17 cellular contexts compared by ENCODE assay signal in the genomic region with DNA sequence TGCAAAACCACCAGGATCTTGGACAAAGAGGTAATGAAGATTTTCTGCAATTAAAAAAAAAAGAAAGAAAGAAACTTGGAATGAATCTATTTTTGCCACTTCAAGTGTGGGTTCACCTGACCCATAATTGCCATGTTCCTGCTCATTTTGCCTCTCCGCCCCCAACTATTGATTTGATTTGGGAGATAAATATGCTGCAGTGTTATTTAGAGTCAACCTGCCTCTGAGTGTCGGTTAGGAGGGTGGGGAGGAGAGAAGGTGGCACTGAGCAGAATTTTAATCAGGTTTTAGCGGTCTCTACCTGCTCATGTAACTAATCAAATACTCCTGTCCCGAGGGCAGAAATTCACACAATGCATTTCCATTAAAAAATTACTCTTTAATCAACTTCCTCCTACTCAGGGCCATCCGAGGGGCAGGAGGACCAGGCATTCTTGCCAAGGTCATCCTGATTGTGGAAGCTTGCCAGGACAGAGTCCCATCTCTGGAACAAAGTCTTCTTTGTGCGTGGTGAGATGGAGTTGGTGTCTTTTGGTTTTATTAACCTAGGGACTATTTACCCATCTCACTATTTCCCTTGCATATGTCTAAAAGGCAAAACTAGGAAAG.
A peak's percentile ranks its signal among the peaks of the same experiment; 100 is the strongest.
DNase-seq lines count a peak whose midpoint lies in the region; ATAC-seq lines count a peak whose summit lies in the region.
"Had no signal": no experiment of that assay in that cellular context is flagged by ENCODE, and none has a peak within 500 bp of the region (broad histone marks: within the 10 kb centered on the region; RNA-seq: fewer than 3 reads in every experiment).

No MANE protein-coding gene starts in this region.

- H3K27ac Mint-ChIP-seq in activated CD8-positive, alpha-beta memory T cell treated with anti-CD3 and anti-CD28 coated beads, Interleukin-2, amount 10 ng/mL, durations not matched to agents 7 days and 5 days, result no peak overlapping the region

- DNase-seq in activated CD8-positive, alpha-beta memory T cell treated with anti-CD3 and anti-CD28 coated beads, Interleukin-2, amount 10 ng/mL, durations not matched to agents 7 days and 5 days, result peak; percentile 0
- DNase-seq in activated CD8-positive, alpha-beta memory T cell treated with anti-CD3 and anti-CD28 coated beads, Interleukin-2, amount 50 U/mL, for 48 hours, result no peak
- DNase-seq in left lobe of liver (ENCODE audit: low spot score), result peak; percentile 58
- peak; percentile 68 for DNase-seq in pons (ENCODE audit: low spot score)
- no peak for DNase-seq in G401 (ENCODE audit: low spot score)
- no peak for DNase-seq in NCI-H226
- DNase-seq: CD8-positive, alpha-beta memory T cell; GDM1; HCEC 1CT; NCI-H1092 treated with DMSO at 0.1 percent for 48 hours; NCI-H1694; NCI-H2081 treated with DMSO at 0.1 percent for 48 hours; NCI-H345; NCI-H524 treated with DMSO at 0.1 percent for 48 hours; SJCRH30 had no signal

- no peaks in the 10 kb centered on the region for H3K9me3 Mint-ChIP-seq in activated CD8-positive, alpha-beta memory T cell treated with anti-CD3 and anti-CD28 coated beads, Interleukin-2, amount 10 ng/mL, durations not matched to agents 7 days and 5 days (ENCODE audit: low read depth)
- H3K9me3 Mint-ChIP-seq: CD8-positive, alpha-beta memory T cell had no signal

- H3K36me3 Mint-ChIP-seq in activated CD8-positive, alpha-beta memory T cell treated with anti-CD3 and anti-CD28 coated beads, Interleukin-2, amount 10 ng/mL, durations not matched to agents 7 days and 5 days, result no peaks in the 10 kb centered on the region
- H3K36me3 Mint-ChIP-seq: CD8-positive, alpha-beta memory T cell had no signal

- in situ Hi-C loops in G401 (cut with HindIII; ENCODE audit: low sequenced_read_pairs), result no loop called here

- ATAC-seq in activated CD8-positive, alpha-beta memory T cell treated with anti-CD3 and anti-CD28 coated beads, Interleukin-2, amount 10 ng/mL, durations not matched to agents 7 days and 5 days, result no peak
- ATAC-seq in left lobe of liver (peak; percentile 49), HG03108 (IDR thresholded peaks at IDR 0.05; ENCODE audit: unreplicated experiment) (no peak)
- ATAC-seq: Panc1 had no signal

- H3K4me3 Mint-ChIP-seq in activated CD8-positive, alpha-beta memory T cell treated with anti-CD3 and anti-CD28 coated beads, Interleukin-2, amount 10 ng/mL, durations not matched to agents 7 days and 5 days, result no peak overlapping the region
- H3K4me3 Mint-ChIP-seq: CD8-positive, alpha-beta memory T cell had no signal

- CTCF ChIA-PET in activated CD8-positive, alpha-beta memory T cell treated with anti-CD3 and anti-CD28 coated beads, Interleukin-2, amount 10 ng/mL, durations not matched to agents 7 days and 5 days (lab: Charles Lee), result no interaction called here

- H3K4me1 Mint-ChIP-seq in activated CD8-positive, alpha-beta memory T cell treated with anti-CD3 and anti-CD28 coated beads, Interleukin-2, amount 10 ng/mL, durations not matched to agents 7 days and 5 days, result no peaks in the 10 kb centered on the region
- H3K4me1 Mint-ChIP-seq: CD8-positive, alpha-beta memory T cell had no signal

- H3K27me3 Mint-ChIP-seq in activated CD8-positive, alpha-beta memory T cell treated with anti-CD3 and anti-CD28 coated beads, Interleukin-2, amount 10 ng/mL, durations not matched to agents 7 days and 5 days, result no peaks in the 10 kb centered on the region

Comparison
In these comparisons a context has a peak if more than half of its experiments do, and no peak if none do; other contexts are left out.
1. DNase-seq: peak in activated CD8-positive, alpha-beta memory T cell treated with anti-CD3 and anti-CD28 coated beads, Interleukin-2, amount 10 ng/mL, durations not matched to agents 7 days and 5 days (single experiment), left lobe of liver (single experiment) and pons (single experiment); none in activated CD8-positive, alpha-beta memory T cell treated with anti-CD3 and anti-CD28 coated beads, Interleukin-2, amount 50 U/mL, for 48 hours (single experiment), G401 (single experiment) and NCI-H226 (single experiment).